Comparison of ENCODE assay signal across 8 cellular contexts in the genomic region with DNA sequence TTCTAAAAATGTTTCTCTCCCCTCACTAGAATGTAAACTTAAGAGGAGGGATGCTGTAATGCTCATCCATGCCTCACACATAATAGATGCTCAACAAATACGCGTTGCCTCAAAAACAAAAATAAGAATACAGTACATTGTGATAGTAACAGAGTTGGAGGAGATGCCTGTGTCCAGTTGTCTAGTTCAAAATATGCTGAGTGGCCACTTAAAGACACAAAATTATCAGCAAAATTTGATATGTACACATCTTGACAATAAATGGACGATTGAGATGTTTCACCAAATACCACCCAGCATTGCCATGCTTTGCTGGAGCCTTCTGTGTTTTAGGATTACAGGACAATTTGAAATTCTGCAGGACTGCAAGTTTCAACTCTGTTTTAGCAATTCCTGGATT.
"Had no signal": no experiment of that assay in that cellular context is flagged by ENCODE, and none has a peak within 500 bp of the region (broad histone marks: within the 10 kb centered on the region; RNA-seq: fewer than 3 reads in every experiment).

No MANE protein-coding gene starts in this region.

- H3K4me2 ChIP-seq: KMS-11 had no signal

- H3K27ac ChIP-seq: HL-60, KMS-11 had no signal

- H3K9ac ChIP-seq: KMS-11 had no signal

- DNase-seq: GOT3, H9, HCEC 1CT, HFFc6, Karpas-422, KBM-7 had no signal
